Comparison of ENCODE assay signal across 9 cellular contexts in genomic region chr10:4829954-4830353, GRCh38. TPM values are rescaled to one million over a fixed set of nuclear protein-coding genes. Genes with fewer than 3 reads are reported as not detected.
"Had no signal": no experiment of that assay in that cellular context is flagged by ENCODE, and none has a peak within 500 bp of the region (broad histone marks: within the 10 kb centered on the region; RNA-seq: fewer than 3 reads in every experiment).

No MANE protein-coding gene starts in this region.

- H3K4me3 Mint-ChIP-seq: GM23338, H9, HFFc6 had no signal

- H3K4me3 ChIP-seq: GM23338, HAP-1 had no signal

- H3K36me3 ChIP-seq: HAP-1 had no signal

- H3K9me3 Mint-ChIP-seq: HFFc6 had no signal

- H3K4me2 ChIP-seq: GM23338 had no signal

- DNase-seq: GOT3, H7, H9, HCEC 1CT, HFFc6 had no signal

- ATAC-seq: GM23338, HCT116 had no signal

- H2AFZ ChIP-seq: GM23338 had no signal

- H3K9me3 ChIP-seq: HAP-1 had no signal

- H3K27ac Mint-ChIP-seq: GM23338, H9, HFFc6 had no signal

RNA-seq across cellular contexts. Expression of gene AKR1E2, which starts 3.9 kb away (rescaled TPM):
- total RNA-seq: H4 had no signal
